In genomic region chr19:409006-409514, GRCh38 we compare ENCODE assay signal across 8 cellular contexts. TPM values are rescaled to one million over a fixed set of nuclear protein-coding genes. Genes with fewer than 3 reads are reported as not detected.
DNase-seq lines count a peak whose midpoint lies in the region; ATAC-seq, FAIRE-seq and TF ChIP-seq lines count a peak whose summit lies in the region.

C2CD4C (minus strand) TSS chr19:409147; CDS start chr19:408361, 786 bp downstream.

- no peaks in the 10 kb centered on the region for H3K36me3 ChIP-seq in prostate gland

- peak; percentile 42 for ATAC-seq in activated CD8-positive, alpha-beta T cell treated with anti-CD3 and anti-CD28 coated beads, Interleukin-2, amount 10 ng/mL, durations not matched to agents 7 days and 5 days
- peak; percentile 46 for ATAC-seq in Right ventricle myocardium superior (ENCODE audit: poor library complexity)
- no peak for ATAC-seq in HG02623 (IDR thresholded peaks at IDR 0.05; ENCODE audit: unreplicated experiment)

- CTCF ChIA-PET in activated CD8-positive, alpha-beta T cell treated with anti-CD3 and anti-CD28 coated beads, Interleukin-2, amount 10 ng/mL, durations not matched to agents 7 days and 5 days (lab: Charles Lee): no interaction called here

- H3K27me3 ChIP-seq in prostate gland (replicated peaks; ENCODE audit: insufficient read depth): no peaks in the 10 kb centered on the region

- H3K4me1 ChIP-seq in prostate gland (replicated peaks): peaks cover 14% of the 10 kb centered on the region

- TF ChIP-seq POLR2A in prostate gland (IDR thresholded peaks at IDR 0.05) (no peak), H54 (IDR thresholded peaks at IDR 0.05; ENCODE audit: low read depth, low read length) (no peak)

- H3K4me3 ChIP-seq in prostate gland: peak within 1 kb of the TSS; percentile 27 to 33

- peak within 1 kb of the TSS; percentile 36 for H3K4me3 Mint-ChIP-seq in activated CD8-positive, alpha-beta T cell treated with anti-CD3 and anti-CD28 coated beads, Interleukin-2, amount 10 ng/mL, durations not matched to agents 7 days and 5 days

- H3K36me3 Mint-ChIP-seq in activated CD8-positive, alpha-beta T cell treated with anti-CD3 and anti-CD28 coated beads, Interleukin-2, amount 10 ng/mL, durations not matched to agents 7 days and 5 days (ENCODE audit: low read depth): no peaks in the 10 kb centered on the region

- no peaks in the 10 kb centered on the region for H3K9me3 Mint-ChIP-seq in activated CD8-positive, alpha-beta T cell treated with anti-CD3 and anti-CD28 coated beads, Interleukin-2, amount 10 ng/mL, durations not matched to agents 7 days and 5 days (ENCODE audit: insufficient read depth)

- intact Hi-C loops in Right ventricle myocardium superior (cut with DNase I) (no loop called here), prostate gland (cut with DNase I) (no loop called here)

- peaks cover 7% of the 10 kb centered on the region for H3K27me3 Mint-ChIP-seq in activated CD8-positive, alpha-beta T cell treated with anti-CD3 and anti-CD28 coated beads, Interleukin-2, amount 10 ng/mL, durations not matched to agents 7 days and 5 days (ENCODE audit: low read depth)

- peak; percentile 41 for DNase-seq in NCI-H345 (lab: John Stamatoyannopoulos, UW)
- no peak for DNase-seq in NCI-H345 treated with DMSO at 0.1 percent for 48 hours (lab: John Stamatoyannopoulos, UW; ENCODE audit: unreplicated experiment)
- DNase-seq in activated CD8-positive, alpha-beta T cell treated with anti-CD3 and anti-CD28 coated beads, Interleukin-2, amount 10 ng/mL, durations not matched to agents 7 days and 5 days: no peak
- no peak for DNase-seq in Right ventricle myocardium superior
- DNase-seq in prostate gland (ENCODE audit: low spot score): no peak
- DNase-seq in pons (ENCODE audit: low spot score): no peak
- no peak for DNase-seq in H54 (ENCODE audit: insufficient read length, low spot score)

- FAIRE-seq in H54 (lab: Jason Lieb, UNC): no peak

- no peaks in the 10 kb centered on the region for H3K9me3 ChIP-seq in prostate gland

- 1% methylated on average over 38 of the region's 69 CpGs for WGBS in prostate gland

- POLR2A ChIA-PET in activated CD8-positive, alpha-beta T cell treated with anti-CD3 and anti-CD28 coated beads, Interleukin-2, amount 10 ng/mL, durations not matched to agents 7 days and 5 days (lab: Charles Lee): no interaction called here

- H3K27ac ChIP-seq in prostate gland: no peak within 1 kb of the TSS

- peaks cover 4% of the 10 kb centered on the region for H3K4me1 Mint-ChIP-seq in activated CD8-positive, alpha-beta T cell treated with anti-CD3 and anti-CD28 coated beads, Interleukin-2, amount 10 ng/mL, durations not matched to agents 7 days and 5 days (ENCODE audit: low read depth)

- no peak for TF ChIP-seq CTCF in prostate gland (IDR thresholded peaks at IDR 0.05)

- no peak within 1 kb of the TSS for H3K27ac Mint-ChIP-seq in activated CD8-positive, alpha-beta T cell treated with anti-CD3 and anti-CD28 coated beads, Interleukin-2, amount 10 ng/mL, durations not matched to agents 7 days and 5 days

RNA-seq across cellular contexts. Expression of gene C2CD4C, which starts in this region (rescaled TPM):
- total RNA-seq in activated CD8-positive, alpha-beta T cell treated with anti-CD3 and anti-CD28 coated beads, Interleukin-2, amount 10 ng/mL, durations not matched to agents 7 days and 5 days: not detected
- 1.7 TPM for total RNA-seq in Right ventricle myocardium superior
- total RNA-seq in prostate gland: 1 to 10 TPM in 1 of 2 donors, under 1 TPM in 1; 0.59 to 3.1 TPM

Comparison
In these comparisons a context has a peak if more than half of its experiments do, and no peak if none do; other contexts are left out.
1. Peak in ATAC-seq in activated CD8-positive, alpha-beta T cell treated with anti-CD3 and anti-CD28 coated beads, Interleukin-2, amount 10 ng/mL, durations not matched to agents 7 days and 5 days; RNA of the gene not detected or under 1 TPM.